In the genomic region with DNA sequence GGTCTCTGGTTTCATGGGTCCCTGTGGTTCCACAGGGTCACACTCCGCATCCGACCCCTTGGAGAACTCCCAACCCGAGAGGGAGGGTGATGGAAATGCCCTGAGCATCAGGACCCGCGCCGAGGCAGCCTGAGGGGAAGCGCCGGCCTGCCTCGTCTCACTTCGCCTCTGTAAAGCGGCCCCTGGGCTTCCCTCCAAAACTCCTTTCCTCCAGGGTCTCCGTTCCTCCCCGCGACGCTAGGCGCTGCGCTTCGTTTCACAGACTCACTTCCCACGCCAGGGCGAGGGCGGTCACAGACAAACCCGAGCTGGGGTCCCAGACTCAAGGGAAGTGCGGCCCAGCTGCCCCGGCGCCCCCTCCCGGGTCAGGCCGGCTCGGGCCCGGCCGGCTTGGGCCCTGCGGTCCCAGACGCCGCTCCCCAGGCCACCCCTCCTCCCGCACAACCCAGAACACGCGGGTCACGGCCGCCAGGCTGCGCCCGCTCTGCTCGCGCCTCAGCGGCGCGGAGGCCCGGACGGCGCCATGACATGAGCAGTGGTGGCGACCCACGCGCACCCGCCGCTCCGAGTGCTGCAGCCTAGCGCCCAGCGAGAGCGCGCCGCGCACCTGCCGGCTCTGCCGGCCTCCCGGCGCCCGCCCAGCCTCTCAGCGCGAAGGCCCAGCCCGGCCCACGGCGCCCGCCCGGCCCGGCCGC, we compare ENCODE assay signal across 8 cellular contexts.
DNase-seq lines count a peak whose midpoint lies in the region; ATAC-seq and TF ChIP-seq lines count a peak whose summit lies in the region.

No MANE protein-coding gene starts in this region.

- H3K27me3 ChIP-seq in BLaER1 treated with 17β-estradiol and CSF1 and Interleukin-3, amounts not matched to agents 10 nM and 100 nM: no peaks in the 10 kb centered on the region

- peaks cover 64% of the 10 kb centered on the region for H3K4me1 Mint-ChIP-seq in T-helper 1 cell treated with Interleukin-12 subunit alpha and Interleukin-12 subunit beta and Interleukin-4 antibody, amounts not matched to agents 30 μg/mL and 1 μg/mL, for 36 hours (ENCODE audit: low read depth)

- ATAC-seq in GM19438 (IDR thresholded peaks at IDR 0.05; ENCODE audit: low read depth, unreplicated experiment) (peak; percentile 12), HG03469 (IDR thresholded peaks at IDR 0.05; ENCODE audit: unreplicated experiment) (peak; percentile 24)

- H3K4me3 Mint-ChIP-seq in T-helper 1 cell treated with Interleukin-12 subunit alpha and Interleukin-12 subunit beta and Interleukin-4 antibody, amounts not matched to agents 30 μg/mL and 1 μg/mL, for 36 hours: peak overlapping the region; percentile 88

- peak overlapping the region; percentile 91 to 99 (median 97) for H3K4me2 ChIP-seq in BLaER1 treated with 17β-estradiol and CSF1 and Interleukin-3, amounts not matched to agents 10 nM and 100 nM

- peaks cover 11% of the 10 kb centered on the region for H3K36me3 Mint-ChIP-seq in T-helper 1 cell treated with Interleukin-12 subunit alpha and Interleukin-12 subunit beta and Interleukin-4 antibody, amounts not matched to agents 30 μg/mL and 1 μg/mL, for 36 hours (ENCODE audit: low read depth)

- no peaks in the 10 kb centered on the region for H3K9me3 Mint-ChIP-seq in T-helper 1 cell treated with Interleukin-12 subunit alpha and Interleukin-12 subunit beta and Interleukin-4 antibody, amounts not matched to agents 30 μg/mL and 1 μg/mL, for 36 hours

- peak overlapping the region; percentile 66 to 98 (median 92) for H3K27ac ChIP-seq in BLaER1 treated with 17β-estradiol and CSF1 and Interleukin-3, amounts not matched to agents 10 nM and 100 nM

- H3K9ac ChIP-seq in BLaER1 treated with 17β-estradiol and CSF1 and Interleukin-3, amounts not matched to agents 10 nM and 100 nM: peak overlapping the region; percentile 79 to 94 (median 90)

- H3K27me3 Mint-ChIP-seq in T-helper 1 cell treated with Interleukin-12 subunit alpha and Interleukin-12 subunit beta and Interleukin-4 antibody, amounts not matched to agents 30 μg/mL and 1 μg/mL, for 36 hours (ENCODE audit: low read depth): no peaks in the 10 kb centered on the region

- in situ Hi-C loops in astrocyte of the cerebellum (cut with HindIII; ENCODE audit: low sequenced_read_pairs): no loop called here

- no peak for TF ChIP-seq CTCF in astrocyte of the cerebellum (IDR thresholded peaks at IDR 0.05; ENCODE audit: low read depth, low read length, missing control alignments)

- no peak for DNase-seq in astrocyte of the cerebellum (ENCODE audit: low read depth)
- DNase-seq in iris pigment epithelial cell (ENCODE audit: low read depth): peak; percentile 4
- DNase-seq in stimulated activated CD4-positive, alpha-beta T cell treated with anti-CD3 and anti-CD28 coated beads, Interleukin-12 subunit alpha, Interleukin-12 subunit beta, amount 100 ng/mL, for 48 hours (ENCODE audit: low read depth in 2 of 3, low spot score in 1 of 3): peak in 2 of 3 donors; percentile 20 to 49
- no peak for DNase-seq in amniotic stem cell (lab: John Stamatoyannopoulos, UW)

- peaks cover 0 to 5% (median 0%) of the 10 kb centered on the region in 11 experiments; a peak in 5 of 22 replicates for H3K36me3 ChIP-seq in BLaER1 treated with 17β-estradiol and CSF1 and Interleukin-3, amounts not matched to agents 10 nM and 100 nM

- H4K20me1 ChIP-seq in BLaER1 treated with 17β-estradiol and CSF1 and Interleukin-3, amounts not matched to agents 10 nM and 100 nM: peaks cover 0 to 42% (median 0%) of the 10 kb centered on the region in 11 experiments; a peak in 8 of 22 replicates

- peak overlapping the region; percentile 69 to 90 (median 83) for H3K4me3 ChIP-seq in BLaER1 treated with 17β-estradiol and CSF1 and Interleukin-3, amounts not matched to agents 10 nM and 100 nM
- peak overlapping the region; percentile 3 for H3K4me3 ChIP-seq in astrocyte of the cerebellum (ENCODE audit: low read depth, low read length)

- H3K9me3 ChIP-seq in BLaER1 treated with 17β-estradiol and CSF1 and Interleukin-3, amounts not matched to agents 10 nM and 100 nM (replicated peaks in 1 of 11): no peaks in the 10 kb centered on the region

- H3K4me1 ChIP-seq in BLaER1 treated with 17β-estradiol and CSF1 and Interleukin-3, amounts not matched to agents 10 nM and 100 nM: peaks cover 61 to 70% (median 64%) of the 10 kb centered on the region in 10 experiments

- H3K27ac Mint-ChIP-seq in T-helper 1 cell treated with Interleukin-12 subunit alpha and Interleukin-12 subunit beta and Interleukin-4 antibody, amounts not matched to agents 30 μg/mL and 1 μg/mL, for 36 hours: peak overlapping the region; percentile 79

Comparison
In these comparisons a context has a peak if more than half of its experiments do, and no peak if none do; other contexts are left out.
1. DNase-seq: peak in iris pigment epithelial cell (single experiment) and stimulated activated CD4-positive, alpha-beta T cell treated with anti-CD3 and anti-CD28 coated beads, Interleukin-12 subunit alpha, Interleukin-12 subunit beta, amount 100 ng/mL, for 48 hours (2 of 3); none in astrocyte of the cerebellum (single experiment) and amniotic stem cell (single experiment).